Comparison of ENCODE assay signal across 21 cellular contexts in the genomic region with DNA sequence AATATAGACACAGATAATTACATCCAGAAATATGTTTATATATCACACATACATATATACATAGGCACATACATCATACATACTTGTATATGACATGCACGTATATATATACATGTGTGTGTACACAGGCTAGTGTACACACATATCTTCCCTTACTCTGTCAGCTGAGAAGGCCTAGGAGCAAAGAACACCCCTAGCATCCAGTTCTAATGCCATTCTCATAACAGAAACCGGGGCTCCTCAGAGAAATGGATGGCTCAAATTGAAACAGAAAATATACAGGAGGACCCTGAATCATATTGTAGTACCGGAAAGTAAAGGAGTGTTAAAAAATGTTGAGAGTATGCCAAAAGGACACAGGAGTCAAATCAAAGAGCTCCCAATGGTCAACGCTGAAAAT. TPM values are rescaled to one million over a fixed set of nuclear protein-coding genes. Genes with fewer than 3 reads are reported as not detected.
DNase-seq lines count a peak whose midpoint lies in the region; ATAC-seq, FAIRE-seq and TF ChIP-seq lines count a peak whose summit lies in the region.
"Had no signal": no experiment of that assay in that cellular context is flagged by ENCODE, and none has a peak within 500 bp of the region (broad histone marks: within the 10 kb centered on the region; RNA-seq: fewer than 3 reads in every experiment).

No MANE protein-coding gene starts in this region.

- POLR2A ChIA-PET in activated CD8-positive, alpha-beta T cell treated with anti-CD3 and anti-CD28 coated beads for 36 hours (lab: Charles Lee) = no interaction called here
- POLR2A ChIA-PET in activated CD8-positive, alpha-beta T cell treated with anti-CD3 and anti-CD28 coated beads, Interleukin-2, amount 10 ng/mL, durations not matched to agents 7 days and 5 days (lab: Charles Lee) = interaction anchor here (0.7 kb wide), 1 partner anchor 234 kb away, joined by 3 read pairs; a partner anchor contains a TSS

- H3K4me3 ChIP-seq in RWPE2 (ENCODE audit: severe bottlenecking) (no peak overlapping the region), keratinocyte (ENCODE audit: control insufficient read depth in 2 of 3, extremely low read depth in 1 of 3, insufficient read depth in 2 of 3, low read depth in 1 of 3, low read length in 3 of 3) (no peak overlapping the region)
- H3K4me3 ChIP-seq: lung had no signal

- H3K27ac ChIP-seq in RWPE2 (ENCODE audit: poor library complexity, severe bottlenecking) (peak overlapping the region; percentile 99), keratinocyte (ENCODE audit: control insufficient read depth, insufficient read depth, low read length) (peak overlapping the region; percentile 91)

- H3K9ac ChIP-seq in keratinocyte (ENCODE audit: control insufficient read depth, extremely low read depth, insufficient read depth, low read length) = peak overlapping the region; percentile 6

- no peaks in the 10 kb centered on the region for H3K36me3 ChIP-seq in RWPE2 (ENCODE audit: low read depth)
- H3K36me3 ChIP-seq in keratinocyte (ENCODE audit: control insufficient read depth in 2 of 2, extremely low read depth in 1 of 2, insufficient read depth in 2 of 2, low read length in 2 of 2) = no peaks in the 10 kb centered on the region

- peak; percentile 30 for ATAC-seq in activated CD8-positive, alpha-beta T cell treated with anti-CD3 and anti-CD28 coated beads for 36 hours
- no peak for ATAC-seq in activated CD8-positive, alpha-beta T cell treated with anti-CD3 and anti-CD28 coated beads, Interleukin-2, amount 10 ng/mL, durations not matched to agents 7 days and 5 days
- ATAC-seq in RWPE2 (ENCODE audit: low read depth) (no peak), HG03571 (IDR thresholded peaks at IDR 0.05; ENCODE audit: unreplicated experiment) (no peak)
- peak; percentile 84 for ATAC-seq in stimulated activated effector memory CD8-positive, alpha-beta T cell treated with anti-CD3 and anti-CD28 coated beads, Interleukin-12 subunit alpha, Interleukin-12 subunit beta, amount 100 ng/mL, for 72 hours

- intact Hi-C loops in activated CD8-positive, alpha-beta T cell treated with anti-CD3 and anti-CD28 coated beads for 36 hours (cut with micrococcal nuclease) = no loop called here

- no peaks in the 10 kb centered on the region for H3K4me1 Mint-ChIP-seq in activated CD8-positive, alpha-beta T cell treated with anti-CD3 and anti-CD28 coated beads for 36 hours (ENCODE audit: low read depth)
- H3K4me1 Mint-ChIP-seq in activated CD8-positive, alpha-beta T cell treated with anti-CD3 and anti-CD28 coated beads, Interleukin-2, amount 10 ng/mL, durations not matched to agents 7 days and 5 days (ENCODE audit: low read depth) = no peaks in the 10 kb centered on the region
- H3K4me1 Mint-ChIP-seq in stimulated activated effector memory CD8-positive, alpha-beta T cell treated with anti-CD3 and anti-CD28 coated beads, Interleukin-12 subunit alpha, Interleukin-12 subunit beta, amount 100 ng/mL, for 72 hours = peaks cover 11% of the 10 kb centered on the region
- H3K4me1 Mint-ChIP-seq: activated naive CD4-positive, alpha-beta T cell treated with anti-CD3 and anti-CD28 coated beads, Interleukin-2, amount 50 U/mL, for 24 hours had no signal

- no peak for TF ChIP-seq CTCF in activated CD8-positive, alpha-beta T cell treated with anti-CD3 and anti-CD28 coated beads for 36 hours (IDR thresholded peaks at IDR 0.05)
- no peak for TF ChIP-seq CTCF in RWPE2 (IDR thresholded peaks at IDR 0.05; ENCODE audit: poor library complexity, severe bottlenecking)
- no peak for TF ChIP-seq CTCF in keratinocyte (optimal IDR thresholded peaks at IDR 0.05 in 1 of 3, IDR thresholded peaks at IDR 0.05 in 1 of 3, conservative IDR thresholded peaks at IDR 0.05 in 1 of 3; ENCODE audit: extremely low read depth in 1 of 3, insufficient read depth in 2 of 3, low read length in 3 of 3)

- dilution Hi-C loops in keratinocyte (cut with MboI; ENCODE audit: extremely low pct_ligation_motif_present, low sequenced_read_pairs) = no loop called here

- CTCF ChIA-PET in activated CD8-positive, alpha-beta T cell treated with anti-CD3 and anti-CD28 coated beads for 36 hours (lab: Charles Lee) = no interaction called here
- CTCF ChIA-PET in activated CD8-positive, alpha-beta T cell treated with anti-CD3 and anti-CD28 coated beads, Interleukin-2, amount 10 ng/mL, durations not matched to agents 7 days and 5 days (lab: Charles Lee) = no interaction called here

- H3K4me2 ChIP-seq in keratinocyte (ENCODE audit: control insufficient read depth, extremely low read depth, insufficient read depth, low read depth, low read length) = peak overlapping the region; percentile 83

- H3K27me3 ChIP-seq in RWPE2 (ENCODE audit: insufficient read depth, poor library complexity, severe bottlenecking) (no peaks in the 10 kb centered on the region), keratinocyte (ENCODE audit: control insufficient read depth, extremely low read depth, insufficient read depth, low read length) (no peaks in the 10 kb centered on the region)

- no peak for FAIRE-seq in keratinocyte (lab: Jason Lieb, UNC)

- peaks cover 56% of the 10 kb centered on the region for H3K4me1 ChIP-seq in RWPE2 (ENCODE audit: insufficient read depth, poor library complexity, severe bottlenecking)
- H3K4me1 ChIP-seq in keratinocyte (ENCODE audit: control insufficient read depth, extremely low read depth, insufficient read depth, low read length) = peaks cover 59% of the 10 kb centered on the region

- no peak overlapping the region for H2AFZ ChIP-seq in keratinocyte (ENCODE audit: control insufficient read depth, low read length)

- no peaks in the 10 kb centered on the region for H4K20me1 ChIP-seq in keratinocyte (ENCODE audit: control insufficient read depth, extremely low read depth, insufficient read depth, low read length)

- H3K4me3 Mint-ChIP-seq in activated CD8-positive, alpha-beta T cell treated with anti-CD3 and anti-CD28 coated beads for 36 hours = no peak overlapping the region
- H3K4me3 Mint-ChIP-seq in activated CD8-positive, alpha-beta T cell treated with anti-CD3 and anti-CD28 coated beads, Interleukin-2, amount 10 ng/mL, durations not matched to agents 7 days and 5 days = no peak overlapping the region
- no peak overlapping the region for H3K4me3 Mint-ChIP-seq in stimulated activated effector memory CD8-positive, alpha-beta T cell treated with anti-CD3 and anti-CD28 coated beads, Interleukin-12 subunit alpha, Interleukin-12 subunit beta, amount 100 ng/mL, for 72 hours
- H3K4me3 Mint-ChIP-seq: activated naive CD4-positive, alpha-beta T cell treated with anti-CD3 and anti-CD28 coated beads, Interleukin-2, amount 50 U/mL, for 24 hours; activated T-helper 1 cell treated with anti-CD3 and anti-CD28 coated beads, Interleukin-12 subunit alpha, Interleukin-12 subunit beta, Interleukin-2, Interleukin-4 antibody, amounts not matched to agents 30 ng/mL and 10 ng/mL and 1 ng/mL, durations not matched to agents 14 hours and 24 hours and 36 hours; H9; type B pancreatic cell had no signal

- H3K36me3 Mint-ChIP-seq in activated CD8-positive, alpha-beta T cell treated with anti-CD3 and anti-CD28 coated beads for 36 hours (ENCODE audit: low read depth) = no peaks in the 10 kb centered on the region
- no peaks in the 10 kb centered on the region for H3K36me3 Mint-ChIP-seq in activated CD8-positive, alpha-beta T cell treated with anti-CD3 and anti-CD28 coated beads, Interleukin-2, amount 10 ng/mL, durations not matched to agents 7 days and 5 days (ENCODE audit: low read depth)
- no peaks in the 10 kb centered on the region for H3K36me3 Mint-ChIP-seq in stimulated activated effector memory CD8-positive, alpha-beta T cell treated with anti-CD3 and anti-CD28 coated beads, Interleukin-12 subunit alpha, Interleukin-12 subunit beta, amount 100 ng/mL, for 72 hours
- H3K36me3 Mint-ChIP-seq: activated naive CD4-positive, alpha-beta T cell treated with anti-CD3 and anti-CD28 coated beads, Interleukin-2, amount 50 U/mL, for 24 hours; type B pancreatic cell had no signal

- DNase-seq in activated CD8-positive, alpha-beta T cell treated with anti-CD3 and anti-CD28 coated beads for 36 hours = no peak
- DNase-seq in activated CD8-positive, alpha-beta T cell treated with anti-CD3 and anti-CD28 coated beads, Interleukin-2, amount 10 ng/mL, durations not matched to agents 7 days and 5 days = no peak
- DNase-seq in RWPE2 (ENCODE audit: low spot score) = no peak
- DNase-seq in keratinocyte (ENCODE audit: low read depth, low spot score) = no peak
- DNase-seq in stimulated activated effector memory CD8-positive, alpha-beta T cell treated with anti-CD3 and anti-CD28 coated beads, Interleukin-12 subunit alpha, Interleukin-12 subunit beta, amount 100 ng/mL, for 72 hours (ENCODE audit: low spot score in 2 of 2) = no peak
- DNase-seq in epidermal melanocyte (ENCODE audit: insufficient read length, low spot score) = no peak
- DNase-seq in SIG-M5 (lab: John Stamatoyannopoulos, UW) = no peak
- DNase-seq: activated CD4-positive, alpha-beta T cell treated with anti-CD3 and anti-CD28 coated beads for 1 hour; caudate nucleus; DMS79; glutamatergic neuron; H9; NCI-H2081; NCI-H345; NCI-H774 had no signal

- no peaks in the 10 kb centered on the region for H3K9me1 ChIP-seq in keratinocyte (ENCODE audit: control insufficient read depth, extremely low read depth, insufficient read depth, low read length)

- no peak overlapping the region for H3K27ac Mint-ChIP-seq in activated CD8-positive, alpha-beta T cell treated with anti-CD3 and anti-CD28 coated beads for 36 hours
- no peak overlapping the region for H3K27ac Mint-ChIP-seq in activated CD8-positive, alpha-beta T cell treated with anti-CD3 and anti-CD28 coated beads, Interleukin-2, amount 10 ng/mL, durations not matched to agents 7 days and 5 days
- no peak overlapping the region for H3K27ac Mint-ChIP-seq in stimulated activated effector memory CD8-positive, alpha-beta T cell treated with anti-CD3 and anti-CD28 coated beads, Interleukin-12 subunit alpha, Interleukin-12 subunit beta, amount 100 ng/mL, for 72 hours
- H3K27ac Mint-ChIP-seq: activated T-helper 1 cell treated with anti-CD3 and anti-CD28 coated beads, Interleukin-12 subunit alpha, Interleukin-12 subunit beta, Interleukin-2, Interleukin-4 antibody, amounts not matched to agents 30 ng/mL and 10 ng/mL and 1 ng/mL, durations not matched to agents 14 hours and 24 hours and 36 hours had no signal

- H3K9me3 ChIP-seq in RWPE2 (ENCODE audit: severe bottlenecking) (no peaks in the 10 kb centered on the region), keratinocyte (ENCODE audit: control insufficient read depth, low read depth, low read length) (no peaks in the 10 kb centered on the region)

- no peaks in the 10 kb centered on the region for H3K9me3 Mint-ChIP-seq in activated CD8-positive, alpha-beta T cell treated with anti-CD3 and anti-CD28 coated beads for 36 hours
- no peaks in the 10 kb centered on the region for H3K9me3 Mint-ChIP-seq in activated CD8-positive, alpha-beta T cell treated with anti-CD3 and anti-CD28 coated beads, Interleukin-2, amount 10 ng/mL, durations not matched to agents 7 days and 5 days (ENCODE audit: insufficient read depth)
- H3K9me3 Mint-ChIP-seq in stimulated activated effector memory CD8-positive, alpha-beta T cell treated with anti-CD3 and anti-CD28 coated beads, Interleukin-12 subunit alpha, Interleukin-12 subunit beta, amount 100 ng/mL, for 72 hours = no peaks in the 10 kb centered on the region
- H3K9me3 Mint-ChIP-seq: activated naive CD4-positive, alpha-beta T cell treated with anti-CD3 and anti-CD28 coated beads, Interleukin-2, amount 50 U/mL, for 24 hours; activated T-helper 1 cell treated with anti-CD3 and anti-CD28 coated beads, Interleukin-12 subunit alpha, Interleukin-12 subunit beta, Interleukin-2, Interleukin-4 antibody, amounts not matched to agents 30 ng/mL and 10 ng/mL and 1 ng/mL, durations not matched to agents 14 hours and 24 hours and 36 hours; H9; type B pancreatic cell had no signal

- peaks cover 4% of the 10 kb centered on the region for H3K27me3 Mint-ChIP-seq in activated CD8-positive, alpha-beta T cell treated with anti-CD3 and anti-CD28 coated beads for 36 hours
- peaks cover 20% of the 10 kb centered on the region for H3K27me3 Mint-ChIP-seq in activated CD8-positive, alpha-beta T cell treated with anti-CD3 and anti-CD28 coated beads, Interleukin-2, amount 10 ng/mL, durations not matched to agents 7 days and 5 days (ENCODE audit: low read depth)
- H3K27me3 Mint-ChIP-seq: type B pancreatic cell had no signal

- no peaks in the 10 kb centered on the region for H3K79me2 ChIP-seq in keratinocyte (ENCODE audit: control insufficient read depth, insufficient read depth, low read length)

RNA-seq across cellular contexts. Expression of a gene that starts 19.7 kb away (rescaled TPM):
- 1 to 10 TPM; 4.1 to 5.6 TPM for total RNA-seq in activated CD8-positive, alpha-beta T cell treated with anti-CD3 and anti-CD28 coated beads for 36 hours
- 1 to 10 TPM; 8.4 to 9.5 TPM for total RNA-seq in activated CD8-positive, alpha-beta T cell treated with anti-CD3 and anti-CD28 coated beads, Interleukin-2, amount 10 ng/mL, durations not matched to agents 7 days and 5 days
- polyA plus RNA-seq in keratinocyte = 26.4 to 39.6 TPM (median 26.9 TPM) in 3 replicates
- 10.9 TPM for polyA plus RNA-seq in keratinocyte (2011; ENCODE audit: low read depth)
- 11.1 and 17.7 TPM in 2 replicates for polyA plus RNA-seq in keratinocyte (2011; cell fraction: cytosol; rRNA removed)
- 45.3 and 56.9 TPM in 2 replicates for polyA plus RNA-seq in keratinocyte (2011; cell fraction: nucleus; rRNA removed)
- polyA plus RNA-seq in keratinocyte (2012; ENCODE audit: low replicate concordance) = 12.9 and 43.6 TPM in 2 replicates
- polyA minus RNA-seq in keratinocyte = 6.2 to 27.3 TPM (median 13.6 TPM) in 3 replicates
- polyA minus RNA-seq in keratinocyte (2011; cell fraction: cytosol; rRNA and poly(A)+ RNA removed) = 11.1 TPM
- polyA minus RNA-seq in keratinocyte (2011; cell fraction: nucleus; rRNA and poly(A)+ RNA removed) = 4.9 and 7.2 TPM in 2 replicates
- total RNA-seq: A172 had no signal

RNA-seq across cellular contexts. Expression of a gene that starts 57.2 kb away (rescaled TPM):
- 1 to 10 TPM; 3.8 to 4.5 TPM for total RNA-seq in activated CD8-positive, alpha-beta T cell treated with anti-CD3 and anti-CD28 coated beads for 36 hours
- under 1 TPM; 0.61 to 0.65 TPM for total RNA-seq in activated CD8-positive, alpha-beta T cell treated with anti-CD3 and anti-CD28 coated beads, Interleukin-2, amount 10 ng/mL, durations not matched to agents 7 days and 5 days
- polyA plus RNA-seq in keratinocyte = 161 to 204 TPM (median 198 TPM) in 3 replicates
- 47.7 TPM for polyA plus RNA-seq in keratinocyte (2011; ENCODE audit: low read depth)
- 67.3 and 89.8 TPM in 2 replicates for polyA plus RNA-seq in keratinocyte (2011; cell fraction: cytosol; rRNA removed)
- polyA plus RNA-seq in keratinocyte (2011; cell fraction: nucleus; rRNA removed) = 456 and 469 TPM in 2 replicates
- polyA plus RNA-seq in keratinocyte (2012; ENCODE audit: low replicate concordance) = 140 and 276 TPM in 2 replicates
- polyA minus RNA-seq in keratinocyte = 497 to 995 TPM (median 539 TPM) in 3 replicates
- 232 TPM for polyA minus RNA-seq in keratinocyte (2011; cell fraction: cytosol; rRNA and poly(A)+ RNA removed)
- polyA minus RNA-seq in keratinocyte (2011; cell fraction: nucleus; rRNA and poly(A)+ RNA removed) = 824 and 949 TPM in 2 replicates

Comparison
In these comparisons a context has a peak if more than half of its experiments do, and no peak if none do; other contexts are left out.
1. ATAC-seq: peak in activated CD8-positive, alpha-beta T cell treated with anti-CD3 and anti-CD28 coated beads for 36 hours (single experiment) and stimulated activated effector memory CD8-positive, alpha-beta T cell treated with anti-CD3 and anti-CD28 coated beads, Interleukin-12 subunit alpha, Interleukin-12 subunit beta, amount 100 ng/mL, for 72 hours (single experiment); none in activated CD8-positive, alpha-beta T cell treated with anti-CD3 and anti-CD28 coated beads, Interleukin-2, amount 10 ng/mL, durations not matched to agents 7 days and 5 days (single experiment), RWPE2 (single experiment) and HG03571 (single experiment).